Comparison of ENCODE assay signal across 19 cellular contexts in genomic region chr20:64110411-64111068, GRCh38. TPM values are rescaled to one million over a fixed set of nuclear protein-coding genes. Genes with fewer than 3 reads are reported as not detected.
DNase-seq lines count a peak whose midpoint lies in the region; ATAC-seq and TF ChIP-seq lines count a peak whose summit lies in the region.
"Had no signal": no experiment of that assay in that cellular context is flagged by ENCODE, and none has a peak within 500 bp of the region (broad histone marks: within the 10 kb centered on the region; RNA-seq: fewer than 3 reads in every experiment).

No MANE protein-coding gene starts in this region.

- intact Hi-C loops in CD14-positive monocyte (cut with micrococcal nuclease), result no loop called here
- intact Hi-C loops in ovary (cut with DNase I), result loop anchor here in 1 of 4 donors (10.0 kb wide), 1 partner anchor 76 kb away; the partner anchor contains the start of gene C20orf204

- TF ChIP-seq POLR2A in ovary (IDR thresholded peaks at IDR 0.05), result no peak

- peaks cover 74% of the 10 kb centered on the region for H3K4me1 ChIP-seq in BLaER1
- H3K4me1 ChIP-seq in endodermal cell (ENCODE audit: control insufficient read depth, insufficient read depth, low read length), result no peaks in the 10 kb centered on the region
- H3K4me1 ChIP-seq in ovary (ENCODE audit: insufficient read depth), result no peaks in the 10 kb centered on the region
- H3K4me1 ChIP-seq in effector memory CD4-positive, alpha-beta T cell (ENCODE audit: control insufficient read depth, insufficient read depth, low read length, poor library complexity, severe bottlenecking), result no peaks in the 10 kb centered on the region
- H3K4me1 ChIP-seq: body of pancreas, esophagus muscularis mucosa had no signal

- ATAC-seq in activated T-helper 17 cell treated with anti-CD3 and anti-CD28 coated beads, Interleukin-2, amount 50 U/mL, for 72 hours (replicated peaks), result no peak
- ATAC-seq in HG03139 (IDR thresholded peaks at IDR 0.05; ENCODE audit: unreplicated experiment), result no peak
- ATAC-seq: body of pancreas had no signal

- H3K9ac ChIP-seq in BLaER1, result no peak overlapping the region
- no peak overlapping the region for H3K9ac ChIP-seq in endodermal cell (ENCODE audit: extremely low read depth, low read length, poor library complexity, severe bottlenecking)

- no peaks in the 10 kb centered on the region for H3K9me3 ChIP-seq in BLaER1
- H3K9me3 ChIP-seq in endodermal cell (ENCODE audit: control insufficient read depth, low read length), result no peaks in the 10 kb centered on the region
- H3K9me3 ChIP-seq in ovary, result no peaks in the 10 kb centered on the region
- no peaks in the 10 kb centered on the region for H3K9me3 ChIP-seq in effector memory CD4-positive, alpha-beta T cell (ENCODE audit: control insufficient read depth, low read length)
- H3K9me3 ChIP-seq: body of pancreas, esophagus muscularis mucosa had no signal

- H3K9me3 Mint-ChIP-seq in CD14-positive monocyte (no peaks in the 10 kb centered on the region), endodermal cell (no peaks in the 10 kb centered on the region)
- H3K9me3 Mint-ChIP-seq in activated T-helper 17 cell treated with anti-CD3 and anti-CD28 coated beads, Interleukin-2, amount 50 U/mL, for 72 hours, result no peaks in the 10 kb centered on the region

- H3K4me2 ChIP-seq in BLaER1, result peak overlapping the region; percentile 76

- H3K4me1 Mint-ChIP-seq in CD14-positive monocyte, result peaks cover 12% of the 10 kb centered on the region
- no peaks in the 10 kb centered on the region for H3K4me1 Mint-ChIP-seq in endodermal cell
- no peaks in the 10 kb centered on the region for H3K4me1 Mint-ChIP-seq in activated T-helper 17 cell treated with anti-CD3 and anti-CD28 coated beads, Interleukin-2, amount 50 U/mL, for 72 hours

- H3K36me3 Mint-ChIP-seq in CD14-positive monocyte (no peaks in the 10 kb centered on the region), endodermal cell (ENCODE audit: low read depth) (no peaks in the 10 kb centered on the region)
- no peaks in the 10 kb centered on the region for H3K36me3 Mint-ChIP-seq in activated T-helper 17 cell treated with anti-CD3 and anti-CD28 coated beads, Interleukin-2, amount 50 U/mL, for 72 hours (ENCODE audit: low read depth)

- peak; percentile 37 for DNase-seq in CD14-positive monocyte (ENCODE audit: low spot score)
- DNase-seq in endodermal cell, result peak; percentile 30
- peak in 3 of 5 donors; percentile 8 to 22 (median 12) for DNase-seq in ovary
- no peak for DNase-seq in effector memory CD4-positive, alpha-beta T cell
- DNase-seq: activated naive CD4-positive, alpha-beta T cell; dermis blood vessel endothelial cell; DMS79; Kasumi-1; NCI-H1417; stimulated activated CD4-positive, alpha-beta T cell treated with anti-CD3 and anti-CD28 coated beads, Interleukin-12 subunit alpha, Interleukin-12 subunit beta, amount 100 ng/mL, for 4 hours; T1000 had no signal

- WGBS in endodermal cell (ENCODE audit: insufficient coverage in 1 of 2, insufficient read length in 1 of 2), 2 experiments, result 89 to 96% methylated on average over 7 to 10 of the region's 10 CpGs
- WGBS in ovary, 3 donors, result 85 to 92% (median 91%) methylated on average over 10 of the region's 10 CpGs

- no peaks in the 10 kb centered on the region for H4K20me1 ChIP-seq in BLaER1

- no peak overlapping the region for H3K4me3 ChIP-seq in BLaER1
- H3K4me3 ChIP-seq in endodermal cell (ENCODE audit: low read length), result no peak overlapping the region
- H3K4me3 ChIP-seq in ovary, result no peak overlapping the region
- H3K4me3 ChIP-seq in effector memory CD4-positive, alpha-beta T cell (ENCODE audit: insufficient read depth, low read depth, low read length, poor library complexity, severe bottlenecking), result no peak overlapping the region
- H3K4me3 ChIP-seq: body of pancreas, esophagus muscularis mucosa had no signal

- no peaks in the 10 kb centered on the region for H3K27me3 ChIP-seq in BLaER1
- H3K27me3 ChIP-seq in endodermal cell (ENCODE audit: control insufficient read depth, insufficient read depth, low read length, poor library complexity, severe bottlenecking), result no peaks in the 10 kb centered on the region
- no peaks in the 10 kb centered on the region for H3K27me3 ChIP-seq in ovary
- H3K27me3 ChIP-seq in effector memory CD4-positive, alpha-beta T cell (replicated peaks; ENCODE audit: control insufficient read depth, insufficient read depth, low read length, poor library complexity, severe bottlenecking), result no peaks in the 10 kb centered on the region
- H3K27me3 ChIP-seq: body of pancreas had no signal

- H3K27me3 Mint-ChIP-seq in CD14-positive monocyte (ENCODE audit: low read depth in 3 of 3) (peaks cover 10 to 24% (median 17%) of the 10 kb centered on the region in 3 donors), endodermal cell (ENCODE audit: insufficient read depth) (no peaks in the 10 kb centered on the region)
- no peaks in the 10 kb centered on the region for H3K27me3 Mint-ChIP-seq in activated T-helper 17 cell treated with anti-CD3 and anti-CD28 coated beads, Interleukin-2, amount 50 U/mL, for 72 hours

- H3K27ac ChIP-seq in BLaER1 (no peak overlapping the region), endodermal cell (ENCODE audit: low read depth, low read length) (no peak overlapping the region), ovary (no peak overlapping the region)
- H3K27ac ChIP-seq in effector memory CD4-positive, alpha-beta T cell (ENCODE audit: insufficient read depth, low read length, poor library complexity, severe bottlenecking), result no peak overlapping the region
- H3K27ac ChIP-seq: body of pancreas, C4-2B, esophagus muscularis mucosa had no signal

- TF ChIP-seq CTCF in CD14-positive monocyte (IDR thresholded peaks at IDR 0.05), result no peak
- TF ChIP-seq CTCF in endodermal cell (conservative IDR thresholded peaks at IDR 0.05), result no peak
- TF ChIP-seq CTCF in ovary (IDR thresholded peaks at IDR 0.05), result no peak

- H3K36me3 ChIP-seq in BLaER1, result no peaks in the 10 kb centered on the region
- no peaks in the 10 kb centered on the region for H3K36me3 ChIP-seq in endodermal cell (ENCODE audit: control insufficient read depth, insufficient read depth, low read length)
- H3K36me3 ChIP-seq in ovary, result no peaks in the 10 kb centered on the region
- H3K36me3 ChIP-seq in effector memory CD4-positive, alpha-beta T cell (ENCODE audit: control insufficient read depth, insufficient read depth, low read length), result no peaks in the 10 kb centered on the region
- H3K36me3 ChIP-seq: esophagus muscularis mucosa had no signal

- H3K27ac Mint-ChIP-seq in CD14-positive monocyte (peak overlapping the region in 1 of 7 donors; percentile 33), endodermal cell (no peak overlapping the region)
- H3K27ac Mint-ChIP-seq in activated T-helper 17 cell treated with anti-CD3 and anti-CD28 coated beads, Interleukin-2, amount 50 U/mL, for 72 hours, result no peak overlapping the region

- no peak for TF ChIP-seq EP300 in ovary (IDR thresholded peaks at IDR 0.05)

- H3K4me3 Mint-ChIP-seq in CD14-positive monocyte (no peak overlapping the region), endodermal cell (no peak overlapping the region)
- H3K4me3 Mint-ChIP-seq in activated T-helper 17 cell treated with anti-CD3 and anti-CD28 coated beads, Interleukin-2, amount 50 U/mL, for 72 hours, result no peak overlapping the region

RNA-seq across cellular contexts. Expression of gene NPBWR2, which starts 3.2 kb away (rescaled TPM):
- polyA plus RNA-seq in CD14-positive monocyte (not detected), ovary (not detected)
- total RNA-seq in endodermal cell (not detected), ovary (not detected)
- not detected for polyA plus RNA-seq in endodermal cell (2013, experiment 1 of 2)
- polyA plus RNA-seq in endodermal cell (2013, experiment 2 of 2), result not detected
- total RNA-seq in activated T-helper 17 cell treated with anti-CD3 and anti-CD28 coated beads, Interleukin-2, amount 50 U/mL, for 72 hours, result not detected
- total RNA-seq: body of pancreas, dermis blood vessel endothelial cell, esophagus muscularis mucosa, mucosa of gallbladder had no signal
- polyA plus RNA-seq: keratinocyte had no signal

RNA-seq across cellular contexts. Expression of gene LKAAEAR1, which starts 26.3 kb away (rescaled TPM):
- polyA plus RNA-seq in CD14-positive monocyte, result under 1 TPM; 0.61 to 0.86 TPM
- total RNA-seq in endodermal cell, result not detected
- polyA plus RNA-seq in endodermal cell (2013, experiment 1 of 2), result not detected
- polyA plus RNA-seq in endodermal cell (2013, experiment 2 of 2), result not detected
- 10 to 100 TPM in 1 of 7 donors, not detected in 6; 10.5 TPM for total RNA-seq in ovary
- not detected for polyA plus RNA-seq in ovary
- under 1 TPM in 1 of 2 donors, not detected in 1; 0.71 TPM for total RNA-seq in activated T-helper 17 cell treated with anti-CD3 and anti-CD28 coated beads, Interleukin-2, amount 50 U/mL, for 72 hours
- total RNA-seq: dermis blood vessel endothelial cell, esophagus muscularis mucosa, mucosa of gallbladder had no signal
- polyA plus RNA-seq: keratinocyte had no signal

RNA-seq across cellular contexts. Expression of gene OPRL1, which starts 30.7 kb away (rescaled TPM):
- polyA plus RNA-seq in CD14-positive monocyte (1 to 10 TPM; 7.0 to 8.8 TPM), ovary (under 1 TPM; 0.25 to 0.62 TPM)
- total RNA-seq in endodermal cell (1 to 10 TPM; 4.1 to 5.5 TPM), ovary (under 1 TPM; 0.12 to 0.80 (median 0.43) TPM)
- polyA plus RNA-seq in endodermal cell (2013, experiment 1 of 2), result 3.0 TPM
- polyA plus RNA-seq in endodermal cell (2013, experiment 2 of 2), result 2.8 TPM
- total RNA-seq in activated T-helper 17 cell treated with anti-CD3 and anti-CD28 coated beads, Interleukin-2, amount 50 U/mL, for 72 hours, result under 1 TPM; 0.48 to 0.56 TPM

RNA-seq across cellular contexts. Expression of gene RGS19, which starts 31.2 kb away (rescaled TPM):
- 100 to 1,000 TPM; 244 to 280 TPM for polyA plus RNA-seq in CD14-positive monocyte
- 10 to 100 TPM; 14.6 to 15.8 TPM for total RNA-seq in endodermal cell
- polyA plus RNA-seq in endodermal cell (2013, experiment 1 of 2), result 10.7 TPM
- polyA plus RNA-seq in endodermal cell (2013, experiment 2 of 2), result 10.8 TPM
- total RNA-seq in ovary, result 1 to 10 TPM; 3.3 to 7.6 (median 4.6) TPM
- polyA plus RNA-seq in ovary, result 1 to 10 TPM; 2.1 to 4.5 TPM
- 10 to 100 TPM; 38.6 to 49.4 TPM for total RNA-seq in activated T-helper 17 cell treated with anti-CD3 and anti-CD28 coated beads, Interleukin-2, amount 50 U/mL, for 72 hours

RNA-seq across cellular contexts. Expression of gene TCEA2, which starts 47.5 kb away (rescaled TPM):
- polyA plus RNA-seq in CD14-positive monocyte (10 to 100 TPM; 15.7 to 16.0 TPM), ovary (10 to 100 TPM; 20.0 to 78.4 TPM)
- total RNA-seq in endodermal cell (100 to 1,000 TPM in 1 of 2 donors, 10 to 100 TPM in 1; 64.3 to 110 TPM), ovary (10 to 100 TPM; 41.0 to 93.5 (median 71.9) TPM)
- 82.9 TPM for polyA plus RNA-seq in endodermal cell (2013, experiment 1 of 2)
- polyA plus RNA-seq in endodermal cell (2013, experiment 2 of 2), result 77.1 TPM
- 10 to 100 TPM; 52.0 to 79.9 TPM for total RNA-seq in activated T-helper 17 cell treated with anti-CD3 and anti-CD28 coated beads, Interleukin-2, amount 50 U/mL, for 72 hours

Comparison
In these comparisons a context has a peak if more than half of its experiments do, and no peak if none do; other contexts are left out.
1. DNase-seq: peak in CD14-positive monocyte (single experiment), endodermal cell (single experiment) and ovary (3 of 5); none in effector memory CD4-positive, alpha-beta T cell (0 of 3).